12 cellular contexts compared by ENCODE assay signal in genomic region chr22:18048441-18048898, GRCh38. TPM values are rescaled to one million over a fixed set of nuclear protein-coding genes. Genes with fewer than 3 reads are reported as not detected.
DNase-seq lines count a peak whose midpoint lies in the region; ATAC-seq and TF ChIP-seq lines count a peak whose summit lies in the region.
"Had no signal": no experiment of that assay in that cellular context is flagged by ENCODE, and none has a peak within 500 bp of the region (broad histone marks: within the 10 kb centered on the region; RNA-seq: fewer than 3 reads in every experiment).

No MANE protein-coding gene starts in this region.

- H3F3A ChIP-seq in PC-9 (ENCODE audit: insufficient read depth, low read depth) = no peaks in the 10 kb centered on the region

- H3K4me3 ChIP-seq in choroid plexus epithelial cell (ENCODE audit: low read depth, low read length) (peak overlapping the region; percentile 49), mucosa of rectum (ENCODE audit: low read length in 2 of 2) (peak overlapping the region in 1 of 2 donors; percentile 22), upper lobe of left lung (peak overlapping the region in 1 of 4 donors; percentile 5), PC-9 (no peak overlapping the region)
- no peak overlapping the region for H3K4me3 ChIP-seq in CD8-positive, alpha-beta T cell (ENCODE audit: low read depth, low read length)
- H3K4me3 ChIP-seq: hepatocyte had no signal

- no peak overlapping the region for H3K9ac ChIP-seq in mucosa of rectum (ENCODE audit: low read depth in 1 of 2, low read length in 2 of 2)

- TF ChIP-seq POLR2A in upper lobe of left lung (IDR thresholded peaks at IDR 0.05) = no peak

- H3K79me2 ChIP-seq in PC-9 (ENCODE audit: low read depth) = no peaks in the 10 kb centered on the region
- H3K79me2 ChIP-seq: hepatocyte had no signal

- H3K27ac Mint-ChIP-seq in CD8-positive, alpha-beta T cell = no peak overlapping the region
- H3K27ac Mint-ChIP-seq: activated CD8-positive, alpha-beta T cell treated with anti-CD3 and anti-CD28 coated beads, Interleukin-2, amount 10 ng/mL, durations not matched to agents 7 days and 5 days; activated naive CD4-positive, alpha-beta T cell treated with anti-CD3 and anti-CD28 coated beads, Interleukin-2, amount 10 ng/mL, durations not matched to agents 7 days and 5 days had no signal

- no peaks in the 10 kb centered on the region for H4K20me1 ChIP-seq in PC-9 (ENCODE audit: insufficient read depth)

- H3K9me3 ChIP-seq in mucosa of rectum (ENCODE audit: control insufficient read depth in 2 of 2, low read length in 2 of 2) (no peaks in the 10 kb centered on the region), upper lobe of left lung (no peaks in the 10 kb centered on the region), PC-9 (ENCODE audit: insufficient read depth, low read depth) (no peaks in the 10 kb centered on the region)
- no peaks in the 10 kb centered on the region for H3K9me3 ChIP-seq in CD8-positive, alpha-beta T cell (ENCODE audit: low read length)

- H3K27ac ChIP-seq in mucosa of rectum (ENCODE audit: low read depth in 2 of 2, low read length in 2 of 2) (peak overlapping the region; percentile 28 to 75), upper lobe of left lung (peak overlapping the region in 1 of 4 donors; percentile 1), PC-9 (no peak overlapping the region)
- H3K27ac ChIP-seq in CD8-positive, alpha-beta T cell (ENCODE audit: low read depth, low read length) = no peak overlapping the region
- H3K27ac ChIP-seq: hepatocyte had no signal

- no peaks in the 10 kb centered on the region for H3K36me3 ChIP-seq in mucosa of rectum (ENCODE audit: control insufficient read depth in 2 of 2, insufficient read depth in 2 of 2, low read length in 2 of 2)
- H3K36me3 ChIP-seq in upper lobe of left lung = no peaks in the 10 kb centered on the region
- H3K36me3 ChIP-seq in CD8-positive, alpha-beta T cell (ENCODE audit: insufficient read depth, low read length) = no peaks in the 10 kb centered on the region
- no peaks in the 10 kb centered on the region for H3K36me3 ChIP-seq in PC-9 (ENCODE audit: low read depth)

- H2AFZ ChIP-seq in PC-9 = no peak overlapping the region
- H2AFZ ChIP-seq: hepatocyte had no signal

- ATAC-seq in upper lobe of left lung (ENCODE audit: low FRiP score in 2 of 2) = peak; percentile 38 to 53
- ATAC-seq in GM18907 (IDR thresholded peaks at IDR 0.05; ENCODE audit: unreplicated experiment) = no peak
- no peak for ATAC-seq in CD8-positive, alpha-beta T cell
- ATAC-seq: activated CD8-positive, alpha-beta T cell treated with anti-CD3 and anti-CD28 coated beads, Interleukin-2, amount 10 ng/mL, durations not matched to agents 7 days and 5 days had no signal

- H3K27me3 ChIP-seq in mucosa of rectum (ENCODE audit: control insufficient read depth in 2 of 2, insufficient read depth in 2 of 2, low read length in 2 of 2) (no peaks in the 10 kb centered on the region), upper lobe of left lung (no peaks in the 10 kb centered on the region), PC-9 (ENCODE audit: insufficient read depth, low read depth) (no peaks in the 10 kb centered on the region)
- no peaks in the 10 kb centered on the region for H3K27me3 ChIP-seq in CD8-positive, alpha-beta T cell (ENCODE audit: insufficient read depth, low read length)
- H3K27me3 ChIP-seq: hepatocyte had no signal

- H3K4me2 ChIP-seq in PC-9 = no peak overlapping the region
- H3K4me2 ChIP-seq: hepatocyte had no signal

- H3K4me1 ChIP-seq in mucosa of rectum (ENCODE audit: control insufficient read depth in 2 of 2, insufficient read depth in 2 of 2, low read length in 2 of 2) (peaks cover 0 to 2% of the 10 kb centered on the region in 2 donors), upper lobe of left lung (peaks cover 0 to 10% (median 3%) of the 10 kb centered on the region in 4 donors), PC-9 (replicated peaks; ENCODE audit: insufficient read depth) (no peaks in the 10 kb centered on the region)
- no peaks in the 10 kb centered on the region for H3K4me1 ChIP-seq in CD8-positive, alpha-beta T cell (ENCODE audit: insufficient read depth, low read length)

- no peaks in the 10 kb centered on the region for H3K9me2 ChIP-seq in PC-9 (ENCODE audit: insufficient read depth)

- intact Hi-C loops in CD8-positive, alpha-beta T cell (cut with DNase I, micrococcal nuclease) = no loop called here
- intact Hi-C loops in PC-9 (cut with micrococcal nuclease; ENCODE audit: unreplicated experiment) = no loop called here

- CTCF ChIA-PET in CD8-positive, alpha-beta T cell (lab: Charles Lee) = no interaction called here
- CTCF ChIA-PET in PC-9 (lab: Charles Lee) = no interaction called here

- BruUV-seq in PC-9 (replicated peaks; lab: Mats Ljungman, UMichigan) = no TSS peak

- TF ChIP-seq CTCF in choroid plexus epithelial cell (conservative IDR thresholded peaks at IDR 0.05; ENCODE audit: low read depth, low read length) (no peak), upper lobe of left lung (IDR thresholded peaks at IDR 0.05) (no peak), PC-9 (conservative IDR thresholded peaks at IDR 0.05) (no peak)
- TF ChIP-seq CTCF in CD8-positive, alpha-beta T cell (IDR thresholded peaks at IDR 0.05) = no peak

- H3K4me1 Mint-ChIP-seq in CD8-positive, alpha-beta T cell (ENCODE audit: low read depth) = no peaks in the 10 kb centered on the region
- H3K4me1 Mint-ChIP-seq: activated naive CD4-positive, alpha-beta T cell treated with anti-CD3 and anti-CD28 coated beads, Interleukin-2, amount 10 ng/mL, durations not matched to agents 7 days and 5 days had no signal

- peaks cover 5% of the 10 kb centered on the region for H3K27me3 Mint-ChIP-seq in CD8-positive, alpha-beta T cell (ENCODE audit: low read depth)

- no peaks in the 10 kb centered on the region for H3K9me3 Mint-ChIP-seq in CD8-positive, alpha-beta T cell
- H3K9me3 Mint-ChIP-seq: activated naive CD4-positive, alpha-beta T cell treated with anti-CD3 and anti-CD28 coated beads, Interleukin-2, amount 10 ng/mL, durations not matched to agents 7 days and 5 days had no signal

- H3K4me3 Mint-ChIP-seq in CD8-positive, alpha-beta T cell = no peak overlapping the region
- H3K4me3 Mint-ChIP-seq: activated CD8-positive, alpha-beta T cell treated with anti-CD3 and anti-CD28 coated beads, Interleukin-2, amount 10 ng/mL, durations not matched to agents 7 days and 5 days; activated naive CD4-positive, alpha-beta T cell treated with anti-CD3 and anti-CD28 coated beads, Interleukin-2, amount 10 ng/mL, durations not matched to agents 7 days and 5 days had no signal

- peak; percentile 67 for DNase-seq in HCEC 1CT
- DNase-seq in choroid plexus epithelial cell (ENCODE audit: low read depth) = peak; percentile 57
- DNase-seq in upper lobe of left lung = peak in 1 of 2 donors; percentile 73
- DNase-seq in CD8-positive, alpha-beta T cell = no peak
- no peak for DNase-seq in PC-9
- DNase-seq: activated CD8-positive, alpha-beta T cell treated with anti-CD3 and anti-CD28 coated beads, Interleukin-2, amount 10 ng/mL, durations not matched to agents 7 days and 5 days; activated naive CD4-positive, alpha-beta T cell treated with anti-CD3 and anti-CD28 coated beads, Interleukin-2, amount 10 ng/mL, durations not matched to agents 7 days and 5 days; cortex of kidney; DMS79 had no signal

- POLR2A ChIA-PET in CD8-positive, alpha-beta T cell (lab: Charles Lee) = no interaction called here
- POLR2A ChIA-PET in PC-9 (lab: Charles Lee; ENCODE audit: unreplicated experiment) = no interaction called here

- no peaks in the 10 kb centered on the region for H3K36me3 Mint-ChIP-seq in CD8-positive, alpha-beta T cell
- H3K36me3 Mint-ChIP-seq: activated naive CD4-positive, alpha-beta T cell treated with anti-CD3 and anti-CD28 coated beads, Interleukin-2, amount 10 ng/mL, durations not matched to agents 7 days and 5 days had no signal

- no peak for TF ChIP-seq EP300 in upper lobe of left lung (IDR thresholded peaks at IDR 0.05)

- 51 to 58% methylated on average over 28 of the region's 29 CpGs for WGBS in upper lobe of left lung, 2 donors

RNA-seq across cellular contexts. Expression of gene MICAL3, which starts 24.1 kb away (rescaled TPM):
- total RNA-seq in upper lobe of left lung = 10 to 100 TPM in 5 of 6 donors, 1 to 10 TPM in 1; 6.4 to 39.8 (median 23.4) TPM
- total RNA-seq in CD8-positive, alpha-beta T cell = 10 to 100 TPM in 1 of 2 experiments, 1 to 10 TPM in 1; 7.0 to 11.7 TPM
- 23.8 and 27.4 TPM in 2 replicates for total RNA-seq in PC-9 (2021)

RNA-seq across cellular contexts. Expression of gene PEX26, which starts 29.3 kb away (rescaled TPM):
- total RNA-seq in upper lobe of left lung (10 to 100 TPM; 17.2 to 42.1 (median 32.9) TPM), PC-9 (2021) (30.0 and 36.2 TPM in 2 replicates)
- total RNA-seq in CD8-positive, alpha-beta T cell = 10 to 100 TPM; 22.5 to 23.0 TPM

Comparison
In these comparisons a context has a peak if more than half of its experiments do, and no peak if none do; other contexts are left out.
1. DNase-seq: peak in HCEC 1CT (single experiment) and choroid plexus epithelial cell (single experiment); none in CD8-positive, alpha-beta T cell (0 of 7) and PC-9 (0 of 2).
2. H3K27ac ChIP-seq: peak in mucosa of rectum (2 of 2); none in CD8-positive, alpha-beta T cell (single experiment) and PC-9 (single experiment).
3. ATAC-seq: peak in upper lobe of left lung (2 of 2); none in GM18907 (single experiment) and CD8-positive, alpha-beta T cell (single experiment).